ENCODE assay signal across 25 cellular contexts in genomic region chr19:2768365-2769132, GRCh38. TPM values are rescaled to one million over a fixed set of nuclear protein-coding genes. Genes with fewer than 3 reads are reported as not detected.
"Had no signal": no experiment of that assay in that cellular context is flagged by ENCODE, and none has a peak within 500 bp of the region (broad histone marks: within the 10 kb centered on the region; RNA-seq: fewer than 3 reads in every experiment).

No MANE protein-coding gene starts in this region.

- H3K27ac Mint-ChIP-seq: activated naive CD8-positive, alpha-beta T cell; activated T-cell treated with anti-CD3 and anti-CD28 coated beads, Interleukin-2, amount 50 U/mL, for 24 hours; activated T-helper 17 cell treated with anti-CD3 and anti-CD28 coated beads, Interleukin-2, amount 50 U/mL, for 72 hours; nephron progenitor cell had no signal

- H3K27ac ChIP-seq: ascending aorta, brain microvascular endothelial cell, gastrocnemius medialis, left lung, testis, vagina had no signal

- H3K4me3 ChIP-seq: adrenal gland, ascending aorta, esophagus muscularis mucosa, gastrocnemius medialis, left lung, smooth muscle cell, testis, vagina had no signal

- H3K9me3 ChIP-seq: adrenal gland, ascending aorta, esophagus muscularis mucosa, gastrocnemius medialis, left lung, testis, vagina had no signal

- H3K36me3 Mint-ChIP-seq: activated naive CD8-positive, alpha-beta T cell had no signal

- ATAC-seq: activated T-helper 17 cell treated with anti-CD3 and anti-CD28 coated beads, Interleukin-2, amount 50 U/mL, for 72 hours; gastrocnemius medialis; left lung; sciatic nerve had no signal

- DNase-seq: activated CD8-positive, alpha-beta memory T cell treated with anti-CD3 and anti-CD28 coated beads for 24 hours; activated CD8-positive, alpha-beta memory T cell treated with anti-CD3 and anti-CD28 coated beads, Interleukin-2, amount 50 U/mL, for 4 hours; activated T-cell treated with anti-CD3 and anti-CD28 coated beads, Interleukin-2, amount 50 U/mL, for 24 hours; adrenal gland; brain microvascular endothelial cell; caudate nucleus; effector memory CD4-positive, alpha-beta T cell; gastrocnemius medialis; islet precursor cell; left lung; nephron progenitor cell; nucleus accumbens; stimulated activated CD4-positive, alpha-beta T cell treated with anti-CD3 and anti-CD28 coated beads, Interleukin-2, amount 100 ng/mL, for 48 hours; stimulated activated naive CD4-positive, alpha-beta T cell; T-helper 1 cell; T-helper 9 cell; testis; trophoblast cell had no signal

- H3K9me3 Mint-ChIP-seq: activated T-cell treated with anti-CD3 and anti-CD28 coated beads, Interleukin-2, amount 50 U/mL, for 24 hours; activated T-helper 17 cell treated with anti-CD3 and anti-CD28 coated beads, Interleukin-2, amount 50 U/mL, for 72 hours; nephron progenitor cell had no signal

- H3K4me3 Mint-ChIP-seq: activated naive CD8-positive, alpha-beta T cell; activated T-cell treated with anti-CD3 and anti-CD28 coated beads, Interleukin-2, amount 50 U/mL, for 24 hours; activated T-helper 17 cell treated with anti-CD3 and anti-CD28 coated beads, Interleukin-2, amount 50 U/mL, for 72 hours; nephron progenitor cell had no signal

- H3K27me3 ChIP-seq: adrenal gland, ascending aorta, brain microvascular endothelial cell, esophagus muscularis mucosa, gastrocnemius medialis, left lung, testis, vagina had no signal

- H3K27me3 Mint-ChIP-seq: activated naive CD8-positive, alpha-beta T cell; activated T-cell treated with anti-CD3 and anti-CD28 coated beads, Interleukin-2, amount 50 U/mL, for 24 hours; activated T-helper 17 cell treated with anti-CD3 and anti-CD28 coated beads, Interleukin-2, amount 50 U/mL, for 72 hours had no signal

- H3K4me1 Mint-ChIP-seq: nephron progenitor cell had no signal

- H3K4me2 ChIP-seq: smooth muscle cell had no signal

RNA-seq across cellular contexts. Expression of gene DIRAS1, which starts 47.4 kb away (rescaled TPM):
- total RNA-seq: ascending aorta had no signal
